ENCODE assay signal across 16 cellular contexts in genomic region chr19:19561946-19562664, GRCh38. TPM values are rescaled to one million over a fixed set of nuclear protein-coding genes. Genes with fewer than 3 reads are reported as not detected.
"Had no signal": no experiment of that assay in that cellular context is flagged by ENCODE, and none has a peak within 500 bp of the region (broad histone marks: within the 10 kb centered on the region; RNA-seq: fewer than 3 reads in every experiment).

No MANE protein-coding gene starts in this region.

- H3K9me3 ChIP-seq: body of pancreas, gastrocnemius medialis, heart left ventricle, left lung, spleen had no signal

- H3K27me3 Mint-ChIP-seq: activated CD4-positive, alpha-beta memory T cell treated with anti-CD3 and anti-CD28 coated beads for 36 hours; activated naive CD8-positive, alpha-beta T cell treated with anti-CD3 and anti-CD28 coated beads for 36 hours had no signal

- H3K4me1 ChIP-seq: body of pancreas, gastrocnemius medialis, heart left ventricle, left lung, parathyroid adenoma, spleen had no signal

- H3K36me3 ChIP-seq: gastrocnemius medialis, heart left ventricle, left lung had no signal

- H3K4me3 Mint-ChIP-seq: activated CD4-positive, alpha-beta memory T cell treated with anti-CD3 and anti-CD28 coated beads for 36 hours; activated naive CD8-positive, alpha-beta T cell treated with anti-CD3 and anti-CD28 coated beads for 36 hours; activated T-cell treated with anti-CD3 and anti-CD28 coated beads, Interleukin-2, amount 50 U/mL, for 4 hours had no signal

- H3K27me3 ChIP-seq: body of pancreas, dorsolateral prefrontal cortex, gastrocnemius medialis, heart left ventricle, left lung, spleen had no signal

- H3K9ac ChIP-seq: parathyroid adenoma had no signal

- H3K4me3 ChIP-seq: body of pancreas, dorsolateral prefrontal cortex, gastrocnemius medialis, heart left ventricle, left lung, spleen had no signal

- H3K27ac Mint-ChIP-seq: activated CD4-positive, alpha-beta memory T cell treated with anti-CD3 and anti-CD28 coated beads for 36 hours had no signal

- H2AFZ ChIP-seq: parathyroid adenoma had no signal

- DNase-seq: activated effector memory CD4-positive, alpha-beta T cell treated with anti-CD3 and anti-CD28 coated beads, Interleukin-2, amount 50 U/mL, for 16 hours; activated naive CD8-positive, alpha-beta T cell treated with anti-CD3 and anti-CD28 coated beads for 36 hours; body of pancreas; caudate nucleus; dorsolateral prefrontal cortex; gastrocnemius medialis; left lung; mammary epithelial cell; spleen; stimulated activated CD4-positive, alpha-beta T cell treated with anti-CD3 and anti-CD28 coated beads, Interleukin-4, amount 100 ng/mL, for 4 hours had no signal

- H3K9me3 Mint-ChIP-seq: activated CD4-positive, alpha-beta memory T cell treated with anti-CD3 and anti-CD28 coated beads for 36 hours; activated naive CD8-positive, alpha-beta T cell treated with anti-CD3 and anti-CD28 coated beads for 36 hours; activated T-cell treated with anti-CD3 and anti-CD28 coated beads, Interleukin-2, amount 50 U/mL, for 4 hours had no signal

- ATAC-seq: body of pancreas, gastrocnemius medialis had no signal

- H3K27ac ChIP-seq: body of pancreas, dorsolateral prefrontal cortex, gastrocnemius medialis, heart left ventricle, left lung, parathyroid adenoma, spleen had no signal

RNA-seq across cellular contexts. Expression of gene CILP2, which starts 24.0 kb away (rescaled TPM):
- total RNA-seq: kidney epithelial cell, SK-MEL-5 had no signal

RNA-seq across cellular contexts. Expression of gene PBX4, which starts 56.4 kb away (rescaled TPM):
- total RNA-seq: gastrocnemius medialis had no signal
